26 cellular contexts compared by ENCODE assay signal in genomic region chr12:62597253-62597652, GRCh38.
DNase-seq lines count a peak whose midpoint lies in the region; ATAC-seq, FAIRE-seq and TF ChIP-seq lines count a peak whose summit lies in the region.
"Had no signal": no experiment of that assay in that cellular context is flagged by ENCODE, and none has a peak within 500 bp of the region (broad histone marks: within the 10 kb centered on the region; RNA-seq: fewer than 3 reads in every experiment).

No MANE protein-coding gene starts in this region.

- H3K36me3 Mint-ChIP-seq in nephron progenitor cell (ENCODE audit: low read depth) = peaks cover 12% of the 10 kb centered on the region

- H3K36me3 ChIP-seq in HEK293 (ENCODE audit: control insufficient read depth in 2 of 2, insufficient read depth in 1 of 2, low read length in 2 of 2) (peaks cover 0 to 6% of the 10 kb centered on the region in 2 experiments; a peak in 2 of 3 replicates), vagina (no peaks in the 10 kb centered on the region)
- H3K36me3 ChIP-seq: BE2C had no signal

- no peaks in the 10 kb centered on the region for H3K27me3 ChIP-seq in vagina
- H3K27me3 ChIP-seq: BE2C, BLaER1 had no signal

- H3K27ac Mint-ChIP-seq in nephron progenitor cell = no peak overlapping the region
- H3K27ac Mint-ChIP-seq: CD14-positive monocyte; CD4-positive, alpha-beta memory T cell had no signal

- no peaks in the 10 kb centered on the region for H3K9me3 Mint-ChIP-seq in nephron progenitor cell
- H3K9me3 Mint-ChIP-seq: CD14-positive monocyte; CD4-positive, alpha-beta memory T cell; CD4-positive, CD25-positive, alpha-beta regulatory T cell; CD8-positive, alpha-beta memory T cell had no signal

- 0 out of 2 replicates have a peak, but pooled peaks cover 3% of the 10 kb centered on the region for H3K4me1 ChIP-seq in HEK293 (ENCODE audit: control insufficient read depth, insufficient read depth, low read length)
- peaks cover 7% of the 10 kb centered on the region for H3K4me1 ChIP-seq in vagina

- no peak overlapping the region for H3K4me3 Mint-ChIP-seq in nephron progenitor cell
- H3K4me3 Mint-ChIP-seq: CD14-positive monocyte; CD4-positive, alpha-beta memory T cell; CD8-positive, alpha-beta memory T cell had no signal

- H3K9me3 ChIP-seq in HEK293 (ENCODE audit: control insufficient read depth, insufficient read depth, low read depth, low read length) (no peaks in the 10 kb centered on the region), vagina (no peaks in the 10 kb centered on the region)
- H3K9me3 ChIP-seq: BE2C, BLaER1 had no signal

- peak; percentile 11 for FAIRE-seq in G401.6 (lab: Jason Lieb, UNC)
- FAIRE-seq: A204.1, GM12891, GM18507 had no signal

- intact Hi-C loops in vagina (cut with DNase I) = no loop called here

- TF ChIP-seq CTCF in HEK293 (tag by site-specific recombination; IDR thresholded peaks at IDR 0.05) = no peak
- TF ChIP-seq CTCF in GM13977 (IDR thresholded peaks at IDR 0.05; ENCODE audit: extremely low read depth, insufficient read depth, missing control alignments) = no peak
- no peak for TF ChIP-seq CTCF in vagina (IDR thresholded peaks at IDR 0.05)
- no peak for TF ChIP-seq CTCF in nephron progenitor cell (IDR thresholded peaks at IDR 0.05)

- DNase-seq in left lobe of liver (ENCODE audit: low spot score) = peak; percentile 56
- DNase-seq in GM13977 (ENCODE audit: low spot score) = no peak
- DNase-seq in vagina (ENCODE audit: extremely low spot score in 2 of 2) = no peak
- no peak for DNase-seq in nephron progenitor cell
- DNase-seq: 8988T; ACHN; BE2C; C1 segment of cervical spinal cord; CD4-positive, alpha-beta memory T cell; CD4-positive, CD25-positive, alpha-beta regulatory T cell; CD8-positive, alpha-beta memory T cell; COR-L47; DMS 273 treated with DMSO at 0.1 percent for 48 hours; DMS153; DMS53; DMS79; DND-41; EL; GF-D8 had no signal

- POLR2A ChIA-PET in HEK293 (lab: Yijun Ruan, JAX) = no interaction called here

- no peak for TF ChIP-seq POLR2A in vagina (IDR thresholded peaks at IDR 0.05)

- no peak overlapping the region for H3K27ac ChIP-seq in HEK293 (ENCODE audit: extremely low read depth, low read depth, low read length)
- no peak overlapping the region for H3K27ac ChIP-seq in vagina
- H3K27ac ChIP-seq: BLaER1 had no signal

- in situ Hi-C loops in GM13977 (cut with MboI; ENCODE audit: low pct_unique_long_range_greater_than_20kb, low sequenced_read_pairs, unreplicated experiment) = no loop called here

- H3K27me3 Mint-ChIP-seq in nephron progenitor cell (ENCODE audit: low read depth, poor library complexity) = no peaks in the 10 kb centered on the region
- H3K27me3 Mint-ChIP-seq: CD4-positive, alpha-beta memory T cell; CD4-positive, CD25-positive, alpha-beta regulatory T cell; CD8-positive, alpha-beta memory T cell had no signal

- no peak overlapping the region for H3K4me3 ChIP-seq in HEK293 (ENCODE audit: low read depth, low read length)
- no peak overlapping the region for H3K4me3 ChIP-seq in vagina
- H3K4me3 ChIP-seq: BLaER1 had no signal

- peaks cover 16% of the 10 kb centered on the region for H3K4me1 Mint-ChIP-seq in nephron progenitor cell

- ATAC-seq in left lobe of liver = peak; percentile 73

- CTCF ChIA-PET in HEK293 (lab: Yijun Ruan, JAX) = no interaction called here

TF ChIP-seq in HEK293, 187 proteins besides CTCF, POLR2A, EP300 and RAD21:
- no peak for TF ChIP-seq ZNF248 (tag by site-specific recombination; IDR thresholded peaks at IDR 0.05)
- TF ChIP-seq ZNF701 (tag by site-specific recombination; IDR thresholded peaks at IDR 0.05) = no peak
- peak; percentile 72 for TF ChIP-seq PRDM1 (tag by site-specific recombination; IDR thresholded peaks at IDR 0.05)
- TF ChIP-seq ZSCAN30 (tag by site-specific recombination; IDR thresholded peaks at IDR 0.05) = no peak
- TF ChIP-seq TCF7L2 (IDR thresholded peaks at IDR 0.05; ENCODE audit: borderline replicate concordance, low read depth, low read length) = no peak
TF ChIP-seq in HEK293: peak in this region for 1.
